18 cellular contexts compared by ENCODE assay signal in the genomic region with DNA sequence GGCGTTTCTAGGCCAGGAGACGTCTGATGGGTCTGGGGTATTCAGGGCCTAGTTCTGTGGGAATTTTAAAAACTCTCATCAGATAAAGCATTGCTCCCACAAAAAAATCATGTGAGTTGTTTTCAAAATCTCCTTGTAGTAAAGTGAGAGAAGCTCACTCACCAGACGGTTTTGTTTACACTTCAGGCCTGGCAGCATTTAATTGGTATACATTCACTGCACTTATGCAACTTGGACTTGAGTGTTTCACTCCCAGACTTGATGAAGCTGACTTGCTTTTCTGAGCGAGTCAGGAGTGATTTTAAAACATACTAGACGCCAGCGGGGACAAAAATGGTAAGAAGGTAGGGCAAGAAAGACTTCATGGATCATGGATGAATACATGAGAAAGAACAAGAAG.
"Had no signal": no experiment of that assay in that cellular context is flagged by ENCODE, and none has a peak within 500 bp of the region (broad histone marks: within the 10 kb centered on the region; RNA-seq: fewer than 3 reads in every experiment).

No MANE protein-coding gene starts in this region.

- H3K9me3 Mint-ChIP-seq: activated CD8-positive, alpha-beta T cell treated with anti-CD3 and anti-CD28 coated beads for 36 hours; activated naive CD4-positive, alpha-beta T cell treated with anti-CD3 and anti-CD28 coated beads, Interleukin-2, amount 50 U/mL, for 24 hours; neural progenitor cell; stimulated activated naive CD8-positive, alpha-beta T cell treated with anti-CD3 and anti-CD28 coated beads, Interleukin-15, amount 100 ng/mL, for 72 hours; WTC11 had no signal

- FAIRE-seq: endometrium, TTC549, urothelium cell line had no signal

- H3K27me3 Mint-ChIP-seq: activated CD8-positive, alpha-beta T cell treated with anti-CD3 and anti-CD28 coated beads for 36 hours; activated naive CD4-positive, alpha-beta T cell treated with anti-CD3 and anti-CD28 coated beads, Interleukin-2, amount 50 U/mL, for 24 hours; stimulated activated naive CD8-positive, alpha-beta T cell treated with anti-CD3 and anti-CD28 coated beads, Interleukin-15, amount 100 ng/mL, for 72 hours had no signal

- H3K4me1 ChIP-seq: testis had no signal

- DNase-seq: activated CD4-positive, alpha-beta T cell treated with anti-CD3 and anti-CD28 coated beads for 4 hours; activated CD8-positive, alpha-beta memory T cell treated with anti-CD3 and anti-CD28 coated beads, Interleukin-2, amount 50 U/mL, for 4 hours; activated CD8-positive, alpha-beta T cell treated with anti-CD3 and anti-CD28 coated beads for 36 hours; activated effector memory CD4-positive, alpha-beta T cell treated with anti-CD3 and anti-CD28 coated beads, Interleukin-2, amount 50 U/mL, for 16 hours; activated T-cell treated with anti-CD3 and anti-CD28 coated beads, Interleukin-2, amount 50 U/mL, for 48 hours; adrenal gland; islet precursor cell; sigmoid colon; spleen; stimulated activated naive CD8-positive, alpha-beta T cell treated with anti-CD3 and anti-CD28 coated beads, Interleukin-15, amount 100 ng/mL, for 72 hours; testis had no signal

- H3K36me3 ChIP-seq: adrenal gland, neural progenitor cell, sigmoid colon, spleen had no signal

- H3K4me2 ChIP-seq: neural progenitor cell had no signal

- H3K27me3 ChIP-seq: adrenal gland, neural progenitor cell, sigmoid colon, spleen, testis had no signal

- ATAC-seq: activated CD8-positive, alpha-beta T cell treated with anti-CD3 and anti-CD28 coated beads for 36 hours; esophagus mucosa; stimulated activated naive CD8-positive, alpha-beta T cell treated with anti-CD3 and anti-CD28 coated beads, Interleukin-15, amount 100 ng/mL, for 72 hours; WTC11 had no signal

- H3K27ac Mint-ChIP-seq: activated CD8-positive, alpha-beta T cell treated with anti-CD3 and anti-CD28 coated beads for 36 hours; activated naive CD4-positive, alpha-beta T cell treated with anti-CD3 and anti-CD28 coated beads, Interleukin-2, amount 50 U/mL, for 24 hours; neural progenitor cell; stimulated activated naive CD8-positive, alpha-beta T cell treated with anti-CD3 and anti-CD28 coated beads, Interleukin-15, amount 100 ng/mL, for 72 hours; WTC11 had no signal

- H3K9ac ChIP-seq: neural progenitor cell had no signal

- H3K27ac ChIP-seq: adrenal gland, neural progenitor cell, sigmoid colon, testis had no signal

- H2AFZ ChIP-seq: neural progenitor cell had no signal

- H3K9me3 ChIP-seq: adrenal gland, sigmoid colon, testis had no signal

- H3K4me3 Mint-ChIP-seq: activated CD8-positive, alpha-beta T cell treated with anti-CD3 and anti-CD28 coated beads for 36 hours; activated naive CD4-positive, alpha-beta T cell treated with anti-CD3 and anti-CD28 coated beads, Interleukin-2, amount 50 U/mL, for 24 hours; neural progenitor cell; stimulated activated naive CD8-positive, alpha-beta T cell treated with anti-CD3 and anti-CD28 coated beads, Interleukin-15, amount 100 ng/mL, for 72 hours; WTC11 had no signal

- H3K4me1 Mint-ChIP-seq: stimulated activated naive CD8-positive, alpha-beta T cell treated with anti-CD3 and anti-CD28 coated beads, Interleukin-15, amount 100 ng/mL, for 72 hours had no signal

- H3K36me3 Mint-ChIP-seq: neural progenitor cell, WTC11 had no signal

- H3K4me3 ChIP-seq: adrenal gland, neural progenitor cell, sigmoid colon, spleen, testis had no signal
